1 cellular context compared by ENCODE assay signal in genomic region chr3:49539659-49540560, GRCh38.
TF ChIP-seq lines count a peak whose summit lies in the region.

No MANE protein-coding gene starts in this region.

TF ChIP-seq in HepG2, 621 proteins besides CTCF, POLR2A, EP300 and RAD21 (continued from another document and continues in another):
- TF ChIP-seq MTF1 (CRISPR knock-in tag; IDR thresholded peaks at IDR 0.05) (no peak), ZNF605 (CRISPR knock-in tag; IDR thresholded peaks at IDR 0.05) (0 out of 2 replicates have a peak, but pooled peaks have one; percentile 11), IRF9 (CRISPR knock-in tag; IDR thresholded peaks at IDR 0.05; ENCODE audit: borderline replicate concordance) (peak; percentile 23; the same call in 1 of the 2 replicates), ZNF362 (CRISPR knock-in tag; IDR thresholded peaks at IDR 0.05; ENCODE audit: borderline replicate concordance) (no peak), ZNF777 (CRISPR knock-in tag; IDR thresholded peaks at IDR 0.05) (peak; percentile 63), ZNF574 (CRISPR knock-in tag; IDR thresholded peaks at IDR 0.05) (peak; percentile 50; the same call in 1 of the 2 replicates), HDAC1 (CRISPR knock-in tag; IDR thresholded peaks at IDR 0.05) (peak; percentile 59), GATAD1 (CRISPR knock-in tag; IDR thresholded peaks at IDR 0.05) (peak; percentile 23; the same call in 1 of the 2 replicates), ZNF549 (CRISPR knock-in tag; IDR thresholded peaks at IDR 0.05) (no peak), XRCC5 (optimal IDR thresholded peaks at IDR 0.05; ENCODE audit: low read length) (peak; percentile 88), ZNF792 (CRISPR knock-in tag; IDR thresholded peaks at IDR 0.05) (0 out of 2 replicates have a peak, but pooled peaks have one; percentile 42), ZNF766 (CRISPR knock-in tag; IDR thresholded peaks at IDR 0.05; ENCODE audit: borderline replicate concordance) (no peak; the same call in 1 of the 2 replicates), ZNF7 (CRISPR knock-in tag; IDR thresholded peaks at IDR 0.05) (no peak), POLR2AphosphoS5 (IDR thresholded peaks at IDR 0.05; ENCODE audit: low read depth, low read length) (peak; percentile 68), RORA (CRISPR knock-in tag; IDR thresholded peaks at IDR 0.05) (no peak), MED13 (CRISPR knock-in tag; IDR thresholded peaks at IDR 0.05) (0 out of 2 replicates have a peak, but pooled peaks have one; percentile 49), HOXA7 (CRISPR knock-in tag; IDR thresholded peaks at IDR 0.05) (no peak), ZNF207 (IDR thresholded peaks at IDR 0.05; ENCODE audit: borderline replicate concordance) (no peak), HBP1 (CRISPR knock-in tag; IDR thresholded peaks at IDR 0.05; ENCODE audit: low read depth) (0 out of 2 replicates have a peak, but pooled peaks have one; percentile 50), ZNF253 (CRISPR knock-in tag; IDR thresholded peaks at IDR 0.05; ENCODE audit: borderline replicate concordance) (0 out of 2 replicates have a peak, but pooled peaks have one; percentile 45), MTF2 (CRISPR knock-in tag; IDR thresholded peaks at IDR 0.05; ENCODE audit: borderline replicate concordance) (no peak), ZNF572 (CRISPR knock-in tag; IDR thresholded peaks at IDR 0.05) (0 out of 2 replicates have a peak, but pooled peaks have one; percentile 55), ZNF501 (CRISPR knock-in tag; IDR thresholded peaks at IDR 0.05) (peak; percentile 55; the same call in 1 of the 2 replicates), ZNF451 (CRISPR knock-in tag; IDR thresholded peaks at IDR 0.05) (peak; percentile 24; the same call in 1 of the 2 replicates), GPN1 (CRISPR knock-in tag; IDR thresholded peaks at IDR 0.05; ENCODE audit: borderline replicate concordance) (no peak), RBM22 (optimal IDR thresholded peaks at IDR 0.05; ENCODE audit: low read length) (no peak), CCDC6 (CRISPR knock-in tag; IDR thresholded peaks at IDR 0.05) (no peak), TAF15 (IDR thresholded peaks at IDR 0.05; ENCODE audit: low read depth, low read length, poor library complexity, severe bottlenecking) (no peak), FOXP4 (CRISPR knock-in tag; IDR thresholded peaks at IDR 0.05) (peak; percentile 61; the same call in 1 of the 2 replicates), IRF2 (CRISPR knock-in tag; IDR thresholded peaks at IDR 0.05) (no peak; the same call in 1 of the 2 replicates), SP140L (CRISPR knock-in tag; IDR thresholded peaks at IDR 0.05; ENCODE audit: borderline replicate concordance) (no peak), ZNF256 (CRISPR knock-in tag; conservative IDR thresholded peaks at IDR 0.05) (no peak), ZNF235 (CRISPR knock-in tag; IDR thresholded peaks at IDR 0.05; ENCODE audit: borderline replicate concordance) (0 out of 2 replicates have a peak, but pooled peaks have one; percentile 60), ZNF337 (CRISPR knock-in tag; IDR thresholded peaks at IDR 0.05; ENCODE audit: borderline replicate concordance, low read depth) (0 out of 2 replicates have a peak, but pooled peaks have one; percentile 65), ZNF841 (CRISPR knock-in tag; IDR thresholded peaks at IDR 0.05; ENCODE audit: borderline replicate concordance) (no peak), ZFP62 (CRISPR knock-in tag; IDR thresholded peaks at IDR 0.05) (no peak), KDM2A (CRISPR knock-in tag; IDR thresholded peaks at IDR 0.05; ENCODE audit: borderline replicate concordance, low read depth) (0 out of 2 replicates have a peak, but pooled peaks have one; percentile 21), MEIS1 (CRISPR knock-in tag; IDR thresholded peaks at IDR 0.05; ENCODE audit: borderline replicate concordance) (0 out of 2 replicates have a peak, but pooled peaks have one; percentile 16), ZNF343 (CRISPR knock-in tag; IDR thresholded peaks at IDR 0.05) (no peak), ZNF597 (CRISPR knock-in tag; IDR thresholded peaks at IDR 0.05) (no peak), GLI4 (CRISPR knock-in tag; IDR thresholded peaks at IDR 0.05; ENCODE audit: borderline replicate concordance) (peak; percentile 62; the same call in 1 of the 2 replicates), FOXA1 (IDR thresholded peaks at IDR 0.05) (no peak), FOXA1 (CRISPR knock-in tag; IDR thresholded peaks at IDR 0.05) (no peak), KLF13 (CRISPR knock-in tag; IDR thresholded peaks at IDR 0.05) (no peak)
- TF ChIP-seq, protein P1, sequence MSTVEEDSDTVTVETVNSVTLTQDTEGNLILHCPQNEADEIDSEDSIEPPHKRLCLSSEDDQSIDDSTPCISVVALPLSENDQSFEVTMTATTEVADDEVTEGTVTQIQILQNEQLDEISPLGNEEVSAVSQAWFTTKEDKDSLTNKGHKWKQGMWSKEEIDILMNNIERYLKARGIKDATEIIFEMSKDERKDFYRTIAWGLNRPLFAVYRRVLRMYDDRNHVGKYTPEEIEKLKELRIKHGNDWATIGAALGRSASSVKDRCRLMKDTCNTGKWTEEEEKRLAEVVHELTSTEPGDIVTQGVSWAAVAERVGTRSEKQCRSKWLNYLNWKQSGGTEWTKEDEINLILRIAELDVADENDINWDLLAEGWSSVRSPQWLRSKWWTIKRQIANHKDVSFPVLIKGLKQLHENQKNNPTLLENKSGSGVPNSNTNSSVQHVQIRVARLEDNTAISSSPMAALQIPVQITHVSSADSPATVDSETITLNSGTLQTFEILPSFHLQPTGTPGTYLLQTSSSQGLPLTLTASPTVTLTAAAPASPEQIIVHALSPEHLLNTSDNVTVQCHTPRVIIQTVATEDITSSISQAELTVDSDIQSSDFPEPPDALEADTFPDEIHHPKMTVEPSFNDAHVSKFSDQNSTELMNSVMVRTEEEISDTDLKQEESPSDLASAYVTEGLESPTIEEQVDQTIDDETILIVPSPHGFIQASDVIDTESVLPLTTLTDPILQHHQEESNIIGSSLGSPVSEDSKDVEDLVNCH (CRISPR knock-in tag; IDR thresholded peaks at IDR 0.05) = no peak
- TF ChIP-seq, protein P2, sequence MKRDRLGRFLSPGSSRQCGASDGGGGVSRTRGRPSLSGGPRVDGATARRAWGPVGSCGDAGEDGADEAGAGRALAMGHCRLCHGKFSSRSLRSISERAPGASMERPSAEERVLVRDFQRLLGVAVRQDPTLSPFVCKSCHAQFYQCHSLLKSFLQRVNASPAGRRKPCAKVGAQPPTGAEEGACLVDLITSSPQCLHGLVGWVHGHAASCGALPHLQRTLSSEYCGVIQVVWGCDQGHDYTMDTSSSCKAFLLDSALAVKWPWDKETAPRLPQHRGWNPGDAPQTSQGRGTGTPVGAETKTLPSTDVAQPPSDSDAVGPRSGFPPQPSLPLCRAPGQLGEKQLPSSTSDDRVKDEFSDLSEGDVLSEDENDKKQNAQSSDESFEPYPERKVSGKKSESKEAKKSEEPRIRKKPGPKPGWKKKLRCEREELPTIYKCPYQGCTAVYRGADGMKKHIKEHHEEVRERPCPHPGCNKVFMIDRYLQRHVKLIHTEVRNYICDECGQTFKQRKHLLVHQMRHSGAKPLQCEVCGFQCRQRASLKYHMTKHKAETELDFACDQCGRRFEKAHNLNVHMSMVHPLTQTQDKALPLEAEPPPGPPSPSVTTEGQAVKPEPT (CRISPR knock-in tag; IDR thresholded peaks at IDR 0.05; ENCODE audit: low read depth) = no peak
- TF ChIP-seq, protein P3, sequence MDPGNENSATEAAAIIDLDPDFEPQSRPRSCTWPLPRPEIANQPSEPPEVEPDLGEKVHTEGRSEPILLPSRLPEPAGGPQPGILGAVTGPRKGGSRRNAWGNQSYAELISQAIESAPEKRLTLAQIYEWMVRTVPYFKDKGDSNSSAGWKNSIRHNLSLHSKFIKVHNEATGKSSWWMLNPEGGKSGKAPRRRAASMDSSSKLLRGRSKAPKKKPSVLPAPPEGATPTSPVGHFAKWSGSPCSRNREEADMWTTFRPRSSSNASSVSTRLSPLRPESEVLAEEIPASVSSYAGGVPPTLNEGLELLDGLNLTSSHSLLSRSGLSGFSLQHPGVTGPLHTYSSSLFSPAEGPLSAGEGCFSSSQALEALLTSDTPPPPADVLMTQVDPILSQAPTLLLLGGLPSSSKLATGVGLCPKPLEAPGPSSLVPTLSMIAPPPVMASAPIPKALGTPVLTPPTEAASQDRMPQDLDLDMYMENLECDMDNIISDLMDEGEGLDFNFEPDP (CRISPR knock-in tag; conservative IDR thresholded peaks at IDR 0.05) = no peak
- TF ChIP-seq, protein P4, sequence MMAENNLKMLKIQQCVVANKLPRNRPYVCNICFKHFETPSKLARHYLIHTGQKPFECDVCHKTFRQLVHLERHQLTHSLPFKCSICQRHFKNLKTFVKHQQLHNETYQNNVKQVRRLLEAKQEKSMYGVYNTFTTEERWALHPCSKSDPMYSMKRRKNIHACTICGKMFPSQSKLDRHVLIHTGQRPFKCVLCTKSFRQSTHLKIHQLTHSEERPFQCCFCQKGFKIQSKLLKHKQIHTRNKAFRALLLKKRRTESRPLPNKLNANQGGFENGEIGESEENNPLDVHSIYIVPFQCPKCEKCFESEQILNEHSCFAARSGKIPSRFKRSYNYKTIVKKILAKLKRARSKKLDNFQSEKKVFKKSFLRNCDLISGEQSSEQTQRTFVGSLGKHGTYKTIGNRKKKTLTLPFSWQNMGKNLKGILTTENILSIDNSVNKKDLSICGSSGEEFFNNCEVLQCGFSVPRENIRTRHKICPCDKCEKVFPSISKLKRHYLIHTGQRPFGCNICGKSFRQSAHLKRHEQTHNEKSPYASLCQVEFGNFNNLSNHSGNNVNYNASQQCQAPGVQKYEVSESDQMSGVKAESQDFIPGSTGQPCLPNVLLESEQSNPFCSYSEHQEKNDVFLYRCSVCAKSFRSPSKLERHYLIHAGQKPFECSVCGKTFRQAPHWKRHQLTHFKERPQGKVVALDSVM (CRISPR knock-in tag; IDR thresholded peaks at IDR 0.05) = peak; percentile 97
